Comparison of ENCODE assay signal across 21 cellular contexts in genomic region chr3:10465161-10465560, GRCh38. TPM values are rescaled to one million over a fixed set of nuclear protein-coding genes. Genes with fewer than 3 reads are reported as not detected.
A peak's percentile ranks its signal among the peaks of the same experiment; 100 is the strongest.
DNase-seq lines count a peak whose midpoint lies in the region; ATAC-seq and TF ChIP-seq lines count a peak whose summit lies in the region.
"Had no signal": no experiment of that assay in that cellular context is flagged by ENCODE, and none has a peak within 500 bp of the region (broad histone marks: within the 10 kb centered on the region; RNA-seq: fewer than 3 reads in every experiment).

No MANE protein-coding gene starts in this region.

- H3K9me3 ChIP-seq in BLaER1 treated with 17β-estradiol and CSF1 and Interleukin-3, amounts not matched to agents 10 nM and 100 nM (replicated peaks in 1 of 11) = no peaks in the 10 kb centered on the region
- H3K9me3 ChIP-seq in gastrocnemius medialis = no peaks in the 10 kb centered on the region
- H3K9me3 ChIP-seq: A549 had no signal

- H3K4me3 Mint-ChIP-seq in chondrocyte (ENCODE audit: unreplicated experiment) = no peak overlapping the region
- no peak overlapping the region for H3K4me3 Mint-ChIP-seq in nephron progenitor cell
- H3K4me3 Mint-ChIP-seq: CD8-positive, alpha-beta T cell had no signal

- H3K4me1 Mint-ChIP-seq in chondrocyte (ENCODE audit: low read depth) (no peaks in the 10 kb centered on the region), nephron progenitor cell (peaks cover 32% of the 10 kb centered on the region)

- H3K27ac ChIP-seq in BLaER1 treated with 17β-estradiol and CSF1 and Interleukin-3, amounts not matched to agents 10 nM and 100 nM = peak overlapping the region in 4 of 11 experiments; percentile 33 to 49 (median 45); a peak in 4 of 22 replicates
- peak overlapping the region; percentile 29 to 95 (median 78) for H3K27ac ChIP-seq in gastrocnemius medialis
- H3K27ac ChIP-seq: A549, RWPE1 had no signal

- TF ChIP-seq CTCF in chondrocyte (IDR thresholded peaks at IDR 0.05) (no peak), nephron progenitor cell (IDR thresholded peaks at IDR 0.05) (no peak), gastrocnemius medialis (IDR thresholded peaks at IDR 0.05 in 4 of 5, conservative IDR thresholded peaks at IDR 0.05 in 1 of 5) (no peak)

- H3K4me2 ChIP-seq in BLaER1 treated with 17β-estradiol and CSF1 and Interleukin-3, amounts not matched to agents 10 nM and 100 nM = peak overlapping the region; percentile 50 to 94 (median 80)
- H3K4me2 ChIP-seq: A549 had no signal

- H3K36me3 ChIP-seq in BLaER1 treated with 17β-estradiol and CSF1 and Interleukin-3, amounts not matched to agents 10 nM and 100 nM = no peaks in the 10 kb centered on the region
- H3K36me3 ChIP-seq in gastrocnemius medialis = no peaks in the 10 kb centered on the region
- no peaks in the 10 kb centered on the region for H3K36me3 ChIP-seq in H7 (replicated peaks; ENCODE audit: control insufficient read depth, insufficient read depth, low read length)

- peak overlapping the region in 3 of 11 experiments; percentile 16 to 67 (median 31); a peak in 3 of 22 replicates for H3K9ac ChIP-seq in BLaER1 treated with 17β-estradiol and CSF1 and Interleukin-3, amounts not matched to agents 10 nM and 100 nM

- no peaks in the 10 kb centered on the region for H3K9me3 Mint-ChIP-seq in chondrocyte (ENCODE audit: low read depth)
- H3K9me3 Mint-ChIP-seq in nephron progenitor cell = no peaks in the 10 kb centered on the region
- H3K9me3 Mint-ChIP-seq: CD8-positive, alpha-beta T cell had no signal

- peaks cover 0 to 50% (median 0%) of the 10 kb centered on the region in 11 experiments; a peak in 5 of 22 replicates for H4K20me1 ChIP-seq in BLaER1 treated with 17β-estradiol and CSF1 and Interleukin-3, amounts not matched to agents 10 nM and 100 nM

- no peak for TF ChIP-seq POLR2A in gastrocnemius medialis (IDR thresholded peaks at IDR 0.05)

- H3K4me3 ChIP-seq in BLaER1 treated with 17β-estradiol and CSF1 and Interleukin-3, amounts not matched to agents 10 nM and 100 nM = no peak overlapping the region; a peak in 1 of 20 replicates
- H3K4me3 ChIP-seq in gastrocnemius medialis (no peak overlapping the region), H7 (ENCODE audit: insufficient read depth, low read depth, low read length) (no peak overlapping the region)
- H3K4me3 ChIP-seq: A549 had no signal

- no peaks in the 10 kb centered on the region for H3K27me3 ChIP-seq in BLaER1 treated with 17β-estradiol and CSF1 and Interleukin-3, amounts not matched to agents 10 nM and 100 nM
- H3K27me3 ChIP-seq in gastrocnemius medialis (no peaks in the 10 kb centered on the region), H7 (ENCODE audit: control insufficient read depth, insufficient read depth, low read length) (no peaks in the 10 kb centered on the region)

- H3K27ac Mint-ChIP-seq in chondrocyte (ENCODE audit: unreplicated experiment) = no peak overlapping the region
- peak overlapping the region; percentile 29 for H3K27ac Mint-ChIP-seq in nephron progenitor cell
- H3K27ac Mint-ChIP-seq: CD8-positive, alpha-beta T cell had no signal

- DNase-seq in chondrocyte (ENCODE audit: low spot score) (peak; percentile 22), nephron progenitor cell (no peak), gastrocnemius medialis (no peak), NCI-H187 (lab: John Stamatoyannopoulos, UW) (no peak), H7 (no peak)
- DNase-seq in stimulated activated CD4-positive, alpha-beta T cell treated with anti-CD3 and anti-CD28 coated beads, Interleukin-1b, Interleukin-23, amount 100 ng/mL, for 48 hours = no peak
- DNase-seq: CD8-positive, alpha-beta T cell; GDM1; MM.1S; NCI-H1048; NCI-H1417 treated with DMSO at 0.1 percent for 48 hours; NCI-H1930; NK-92 treated with Interleukin-12 subunit alpha and Interleukin-12 subunit beta, amount 100 ng/mL, for 24 hours; SIG-M5 had no signal

- intact Hi-C loops in gastrocnemius medialis (cut with DNase I; ENCODE audit: low total_unique reads) = loop anchor here (5.0 kb wide), 1 partner anchor 33 kb away; no protein-coding TSS in a partner anchor

- ATAC-seq in gastrocnemius medialis = no peak
- ATAC-seq in HG03432 (IDR thresholded peaks at IDR 0.05; ENCODE audit: unreplicated experiment) = no peak
- ATAC-seq: A549; CD8-positive, alpha-beta T cell; SK-N-SH treated with all-trans-retinoic acid at 6 μM for 48 hours had no signal

- peaks cover 50% of the 10 kb centered on the region for H3K27me3 Mint-ChIP-seq in chondrocyte (ENCODE audit: low read depth)
- peaks cover 19% of the 10 kb centered on the region for H3K27me3 Mint-ChIP-seq in nephron progenitor cell (ENCODE audit: low read depth, poor library complexity)

- H3K36me3 Mint-ChIP-seq in chondrocyte (ENCODE audit: low read depth) (no peaks in the 10 kb centered on the region), nephron progenitor cell (ENCODE audit: low read depth) (no peaks in the 10 kb centered on the region)
- H3K36me3 Mint-ChIP-seq: CD8-positive, alpha-beta T cell had no signal

- in situ Hi-C loops in gastrocnemius medialis (cut with MboI; ENCODE audit: low sequenced_read_pairs in 4 of 4) = no loop called here

- peaks cover 60 to 100% (median 97%) of the 10 kb centered on the region in 10 experiments for H3K4me1 ChIP-seq in BLaER1 treated with 17β-estradiol and CSF1 and Interleukin-3, amounts not matched to agents 10 nM and 100 nM
- H3K4me1 ChIP-seq in gastrocnemius medialis = peaks cover 41 to 49% of the 10 kb centered on the region in 2 donors
- H3K4me1 ChIP-seq: A549 had no signal

RNA-seq across cellular contexts. Expression of gene ATP2B2, which starts 40.2 kb away (rescaled TPM):
- total RNA-seq in chondrocyte = 0.08 to 0.25 TPM (median 0.24 TPM) in 3 replicates
- 1 to 10 TPM in 3 of 4 donors, under 1 TPM in 1; 0.31 to 2.9 (median 1.8) TPM for total RNA-seq in gastrocnemius medialis
- total RNA-seq in H7 (2014; rRNA removed; shearing (Covaris generic)) = 0.04 and 0.21 TPM in 2 replicates
- total RNA-seq: CD8-positive, alpha-beta T cell; Daoy; NCI-H460 had no signal
